Comparison of ENCODE assay signal across 9 cellular contexts in the genomic region with DNA sequence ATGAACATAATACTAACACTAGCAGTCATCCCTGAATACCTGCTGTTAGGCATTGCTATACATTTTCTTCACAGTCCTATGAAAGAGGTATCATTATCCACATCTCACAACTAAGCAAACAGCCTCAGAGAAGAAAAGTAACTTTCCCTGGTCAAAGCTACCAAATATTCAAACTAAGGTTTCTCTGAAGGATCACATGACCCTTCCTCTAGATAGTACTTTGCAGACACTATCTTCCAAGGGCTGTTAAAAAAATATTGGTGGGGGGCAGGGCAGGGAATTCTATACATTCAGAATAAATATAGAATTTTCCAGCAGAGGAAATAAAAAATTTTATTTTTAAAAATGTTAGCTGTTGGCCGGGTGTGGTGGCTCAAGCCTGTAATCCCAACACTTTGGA. TPM values are rescaled to one million over a fixed set of nuclear protein-coding genes. Genes with fewer than 3 reads are reported as not detected.
A peak's percentile ranks its signal among the peaks of the same experiment; 100 is the strongest.
DNase-seq lines count a peak whose midpoint lies in the region; ATAC-seq and TF ChIP-seq lines count a peak whose summit lies in the region.
"Had no signal": no experiment of that assay in that cellular context is flagged by ENCODE, and none has a peak within 500 bp of the region (broad histone marks: within the 10 kb centered on the region; RNA-seq: fewer than 3 reads in every experiment).

No MANE protein-coding gene starts in this region.

- H3K9me3 Mint-ChIP-seq in T-helper 2 cell treated with Interferon-gamma antibody and Interleukin-4, amounts not matched to agents 5 μg/mL and 100 μg/mL, for 36 hours = no peaks in the 10 kb centered on the region
- H3K9me3 Mint-ChIP-seq in chondrocyte (ENCODE audit: low read depth) (no peaks in the 10 kb centered on the region), mesothelial cell of epicardium (no peaks in the 10 kb centered on the region)

- H3K4me3 Mint-ChIP-seq in T-helper 2 cell treated with Interferon-gamma antibody and Interleukin-4, amounts not matched to agents 5 μg/mL and 100 μg/mL, for 36 hours = peak overlapping the region; percentile 29
- peak overlapping the region; percentile 25 for H3K4me3 Mint-ChIP-seq in chondrocyte (ENCODE audit: unreplicated experiment)
- peak overlapping the region; percentile 52 for H3K4me3 Mint-ChIP-seq in mesothelial cell of epicardium

- DNase-seq in T-helper 2 cell treated with Interferon-gamma antibody and Interleukin-4, amounts not matched to agents 5 μg/mL and 100 μg/mL, for 36 hours (ENCODE audit: low spot score) = no peak
- DNase-seq in T-helper 2 cell = no peak
- DNase-seq in chondrocyte (ENCODE audit: low spot score) = no peak
- DNase-seq in mesothelial cell of epicardium (ENCODE audit: low spot score in 2 of 2, unreplicated experiment in 2 of 2) = no peak
- no peak for DNase-seq in tibial artery
- no peak for DNase-seq in mucosa of descending colon
- no peak for DNase-seq in foreskin fibroblast
- DNase-seq in NCI-H2107 treated with DMSO at 0.1 percent for 48 hours (lab: John Stamatoyannopoulos, UW; ENCODE audit: unreplicated experiment) = no peak
- DNase-seq: central memory CD4-positive, alpha-beta T cell had no signal

- H3K4me1 ChIP-seq in tibial artery = peaks cover 0 to 39% (median 24%) of the 10 kb centered on the region in 4 donors
- H3K4me1 ChIP-seq in mucosa of descending colon (ENCODE audit: low read depth) = peaks cover 13% of the 10 kb centered on the region

- H3K27me3 ChIP-seq in tibial artery = no peaks in the 10 kb centered on the region

- H3K27ac ChIP-seq in tibial artery = peak overlapping the region; percentile 71 to 75

- TF ChIP-seq CTCF in chondrocyte (IDR thresholded peaks at IDR 0.05) (no peak), mesothelial cell of epicardium (IDR thresholded peaks at IDR 0.05; ENCODE audit: unreplicated experiment) (no peak), tibial artery (IDR thresholded peaks at IDR 0.05) (no peak), mucosa of descending colon (IDR thresholded peaks at IDR 0.05) (no peak), foreskin fibroblast (IDR thresholded peaks at IDR 0.05; ENCODE audit: low read depth, low read length) (no peak)

- H3K4me3 ChIP-seq in tibial artery = peak overlapping the region; percentile 42 to 50
- H3K4me3 ChIP-seq in mucosa of descending colon = no peak overlapping the region
- H3K4me3 ChIP-seq in foreskin fibroblast (ENCODE audit: low read depth in 1 of 2, low read length in 2 of 2) = peak overlapping the region in 1 of 2 donors; percentile 10

- H3K36me3 Mint-ChIP-seq in T-helper 2 cell treated with Interferon-gamma antibody and Interleukin-4, amounts not matched to agents 5 μg/mL and 100 μg/mL, for 36 hours (ENCODE audit: low read depth) = peaks cover 2% of the 10 kb centered on the region
- H3K36me3 Mint-ChIP-seq in chondrocyte (ENCODE audit: low read depth) (peaks cover 3% of the 10 kb centered on the region), mesothelial cell of epicardium (peaks cover 2% of the 10 kb centered on the region)

- H3K27ac Mint-ChIP-seq in T-helper 2 cell treated with Interferon-gamma antibody and Interleukin-4, amounts not matched to agents 5 μg/mL and 100 μg/mL, for 36 hours = no peak overlapping the region
- H3K27ac Mint-ChIP-seq in chondrocyte (ENCODE audit: unreplicated experiment) = peak overlapping the region; percentile 74
- peak overlapping the region; percentile 92 for H3K27ac Mint-ChIP-seq in mesothelial cell of epicardium

- intact Hi-C loops in tibial artery (cut with DNase I; ENCODE audit: low total_unique reads) (no loop called here), mucosa of descending colon (cut with DNase I, micrococcal nuclease) (no loop called here)

- peaks cover 21% of the 10 kb centered on the region for H3K4me1 Mint-ChIP-seq in T-helper 2 cell treated with Interferon-gamma antibody and Interleukin-4, amounts not matched to agents 5 μg/mL and 100 μg/mL, for 36 hours (ENCODE audit: low read depth)
- H3K4me1 Mint-ChIP-seq in chondrocyte (ENCODE audit: low read depth) = peaks cover 49% of the 10 kb centered on the region
- peaks cover 32% of the 10 kb centered on the region for H3K4me1 Mint-ChIP-seq in mesothelial cell of epicardium

- H3K27me3 Mint-ChIP-seq in T-helper 2 cell treated with Interferon-gamma antibody and Interleukin-4, amounts not matched to agents 5 μg/mL and 100 μg/mL, for 36 hours (ENCODE audit: low read depth) = no peaks in the 10 kb centered on the region
- H3K27me3 Mint-ChIP-seq in chondrocyte (ENCODE audit: low read depth) (no peaks in the 10 kb centered on the region), mesothelial cell of epicardium (ENCODE audit: low read depth) (no peaks in the 10 kb centered on the region)

- H3K36me3 ChIP-seq in tibial artery (peaks cover 0 to 10% (median 8%) of the 10 kb centered on the region in 3 donors), mucosa of descending colon (ENCODE audit: low read depth) (no peaks in the 10 kb centered on the region)

- no peak for ATAC-seq in mucosa of descending colon

- H3K9me3 ChIP-seq in tibial artery (no peaks in the 10 kb centered on the region), mucosa of descending colon (no peaks in the 10 kb centered on the region)

RNA-seq across cellular contexts. Expression of a gene that starts 3.1 kb away (rescaled TPM):
- total RNA-seq in chondrocyte (11.6 to 15.0 TPM (median 13.4 TPM) in 3 replicates), mesothelial cell of epicardium (8.8 to 13.9 TPM (median 12.2 TPM) in 3 replicates), mucosa of descending colon (10 to 100 TPM; 10.5 to 20.0 (median 13.6) TPM)

RNA-seq across cellular contexts. Expression of a gene that starts 49.6 kb away (rescaled TPM):
- total RNA-seq in chondrocyte (22.4 to 30.4 TPM (median 23.8 TPM) in 3 replicates), mesothelial cell of epicardium (30.4 to 38.3 TPM (median 34.0 TPM) in 3 replicates), mucosa of descending colon (10 to 100 TPM; 37.0 to 51.3 (median 47.2) TPM)
